Comparison of ENCODE assay signal across 13 cellular contexts in genomic region chr10:122419890-122420623, GRCh38. TPM values are rescaled to one million over a fixed set of nuclear protein-coding genes. Genes with fewer than 3 reads are reported as not detected.
DNase-seq lines count a peak whose midpoint lies in the region; ATAC-seq and TF ChIP-seq lines count a peak whose summit lies in the region.
"Had no signal": no experiment of that assay in that cellular context is flagged by ENCODE, and none has a peak within 500 bp of the region (broad histone marks: within the 10 kb centered on the region; RNA-seq: fewer than 3 reads in every experiment).

No MANE protein-coding gene starts in this region.

- H3K9me3 ChIP-seq in psoas muscle (no peaks in the 10 kb centered on the region), spleen (no peaks in the 10 kb centered on the region)

- H3K36me3 Mint-ChIP-seq in activated T-helper 17 cell treated with anti-CD3 and anti-CD28 coated beads, Interleukin-2, amount 50 U/mL, for 72 hours (ENCODE audit: low read depth) = peaks cover 50% of the 10 kb centered on the region

- H3K27me3 ChIP-seq in psoas muscle (ENCODE audit: insufficient read depth in 3 of 3, low read length in 2 of 3) = no peaks in the 10 kb centered on the region
- H3K27me3 ChIP-seq in spleen (replicated peaks in 1 of 7) = no peaks in the 10 kb centered on the region
- H3K27me3 ChIP-seq: hepatocyte had no signal

- no peak for ATAC-seq in activated T-helper 17 cell treated with anti-CD3 and anti-CD28 coated beads, Interleukin-2, amount 50 U/mL, for 72 hours (replicated peaks)
- peak in 3 of 4 donors; percentile 37 to 61 (median 50) for ATAC-seq in psoas muscle
- ATAC-seq: K562 had no signal

- TF ChIP-seq CTCF in fibroblast of pulmonary artery (IDR thresholded peaks at IDR 0.05; ENCODE audit: low read length, missing control alignments) (no peak), psoas muscle (IDR thresholded peaks at IDR 0.05) (no peak), spleen (IDR thresholded peaks at IDR 0.05 in 8 of 11, conservative IDR thresholded peaks at IDR 0.05 in 3 of 11) (no peak)

- H3K27ac Mint-ChIP-seq in activated T-helper 17 cell treated with anti-CD3 and anti-CD28 coated beads, Interleukin-2, amount 50 U/mL, for 72 hours = peak overlapping the region; percentile 5

- H3K27ac ChIP-seq in psoas muscle (no peak overlapping the region), spleen (no peak overlapping the region)
- H3K27ac ChIP-seq: hepatocyte had no signal

- 38 to 47% (median 41%) methylated on average over 3 of the region's 3 CpGs for WGBS in psoas muscle, 3 donors
- 73 to 89% (median 79%) methylated on average over 3 of the region's 3 CpGs for WGBS in spleen, 5 donors

- H3K4me1 Mint-ChIP-seq in activated T-helper 17 cell treated with anti-CD3 and anti-CD28 coated beads, Interleukin-2, amount 50 U/mL, for 72 hours = peaks cover 28% of the 10 kb centered on the region

- intact Hi-C loops in psoas muscle (cut with DNase I) (no loop called here), spleen (cut with DNase I; ENCODE audit: low total_unique reads) (no loop called here)

- H3K4me3 Mint-ChIP-seq in activated T-helper 17 cell treated with anti-CD3 and anti-CD28 coated beads, Interleukin-2, amount 50 U/mL, for 72 hours = no peak overlapping the region

- no peak for TF ChIP-seq POLR2A in spleen (IDR thresholded peaks at IDR 0.05)

- DNase-seq in ELR (ENCODE audit: low read depth) (peak; percentile 6), fibroblast of pulmonary artery (ENCODE audit: low read depth) (peak; percentile 82), psoas muscle (no peak), spleen (no peak), T-helper 2 cell (no peak), NCI-H2107 (lab: John Stamatoyannopoulos, UW) (no peak), iPS-NIHi7 (ENCODE audit: extremely low spot score) (no peak)
- DNase-seq: activated gamma-delta T cell treated with Interleukin-2 at 50 U/mL for 16 hours; NCI-H2029; NK-92 treated with Interleukin-12 subunit alpha and Interleukin-12 subunit beta, amount 100 ng/mL, for 24 hours had no signal

- no peaks in the 10 kb centered on the region for H3K4me1 ChIP-seq in psoas muscle
- H3K4me1 ChIP-seq in spleen = peaks cover 5 to 97% (median 31%) of the 10 kb centered on the region in 6 donors

- H3K9me3 Mint-ChIP-seq in activated T-helper 17 cell treated with anti-CD3 and anti-CD28 coated beads, Interleukin-2, amount 50 U/mL, for 72 hours = no peaks in the 10 kb centered on the region

- peaks cover 6 to 96% of the 10 kb centered on the region in 2 donors for H3K36me3 ChIP-seq in psoas muscle (ENCODE audit: insufficient read depth in 1 of 2, low read depth in 1 of 2)
- peaks cover 0 to 55% (median 7%) of the 10 kb centered on the region in 6 donors for H3K36me3 ChIP-seq in spleen

- no peaks in the 10 kb centered on the region for H3K27me3 Mint-ChIP-seq in activated T-helper 17 cell treated with anti-CD3 and anti-CD28 coated beads, Interleukin-2, amount 50 U/mL, for 72 hours

- H3K4me3 ChIP-seq in fibroblast of pulmonary artery (replicated peaks; ENCODE audit: low read depth, low read length) (no peak overlapping the region), psoas muscle (no peak overlapping the region), spleen (no peak overlapping the region)
- H3K4me3 ChIP-seq: hepatocyte, K562 had no signal

RNA-seq across cellular contexts. Expression of gene ARMS2, which starts 34.4 kb away (rescaled TPM):
- not detected for total RNA-seq in activated T-helper 17 cell treated with anti-CD3 and anti-CD28 coated beads, Interleukin-2, amount 50 U/mL, for 72 hours
- total RNA-seq in psoas muscle = not detected
- polyA plus RNA-seq in psoas muscle = under 1 TPM in 1 of 3 donors, not detected in 2; 0.47 TPM
- not detected for total RNA-seq in spleen
- polyA plus RNA-seq in spleen = not detected
- total RNA-seq: hepatocyte, K562 had no signal
- polyA plus RNA-seq: hepatocyte, K562 had no signal

RNA-seq across cellular contexts. Expression of gene HTRA1, which starts 41.3 kb away (rescaled TPM):
- total RNA-seq in activated T-helper 17 cell treated with anti-CD3 and anti-CD28 coated beads, Interleukin-2, amount 50 U/mL, for 72 hours = not detected
- total RNA-seq in psoas muscle (10 to 100 TPM; 11.6 to 30.8 (median 13.2) TPM), spleen (10 to 100 TPM; 26.4 to 63.7 (median 42.7) TPM)
- polyA plus RNA-seq in psoas muscle (10 to 100 TPM; 11.4 to 18.7 (median 11.5) TPM), spleen (10 to 100 TPM; 18.3 to 32.0 (median 31.4) TPM)

RNA-seq across cellular contexts. Expression of gene PLEKHA1, which starts 45.5 kb away (rescaled TPM):
- total RNA-seq in activated T-helper 17 cell treated with anti-CD3 and anti-CD28 coated beads, Interleukin-2, amount 50 U/mL, for 72 hours = 10 to 100 TPM in 1 of 2 donors, 1 to 10 TPM in 1; 2.4 to 13.9 TPM
- total RNA-seq in psoas muscle = 10 to 100 TPM; 41.2 to 64.9 (median 57.4) TPM
- 10 to 100 TPM; 29.5 to 75.3 (median 36.2) TPM for polyA plus RNA-seq in psoas muscle
- total RNA-seq in spleen = 10 to 100 TPM; 19.3 to 31.1 (median 24.1) TPM
- polyA plus RNA-seq in spleen = 10 to 100 TPM in 1 of 3 donors, 1 to 10 TPM in 2; 7.9 to 10.6 (median 9.3) TPM

Comparison
In these comparisons a context has a peak if more than half of its experiments do, and no peak if none do; other contexts are left out.
1. DNase-seq: peak in ELR (single experiment) and fibroblast of pulmonary artery (single experiment); none in psoas muscle (0 of 2), spleen (single experiment), T-helper 2 cell (0 of 5), NCI-H2107 (single experiment) and iPS-NIHi7 (single experiment).
2. RNA of gene HTRA1, which starts 41.3 kb away (total RNA-seq): 26.4 to 63.7 TPM in spleen and 11.6 to 30.8 TPM in psoas muscle; not detected in activated T-helper 17 cell treated with anti-CD3 and anti-CD28 coated beads, Interleukin-2, amount 50 U/mL, for 72 hours; every median in the first group is over 10 times any median in the second.